In the genomic region with DNA sequence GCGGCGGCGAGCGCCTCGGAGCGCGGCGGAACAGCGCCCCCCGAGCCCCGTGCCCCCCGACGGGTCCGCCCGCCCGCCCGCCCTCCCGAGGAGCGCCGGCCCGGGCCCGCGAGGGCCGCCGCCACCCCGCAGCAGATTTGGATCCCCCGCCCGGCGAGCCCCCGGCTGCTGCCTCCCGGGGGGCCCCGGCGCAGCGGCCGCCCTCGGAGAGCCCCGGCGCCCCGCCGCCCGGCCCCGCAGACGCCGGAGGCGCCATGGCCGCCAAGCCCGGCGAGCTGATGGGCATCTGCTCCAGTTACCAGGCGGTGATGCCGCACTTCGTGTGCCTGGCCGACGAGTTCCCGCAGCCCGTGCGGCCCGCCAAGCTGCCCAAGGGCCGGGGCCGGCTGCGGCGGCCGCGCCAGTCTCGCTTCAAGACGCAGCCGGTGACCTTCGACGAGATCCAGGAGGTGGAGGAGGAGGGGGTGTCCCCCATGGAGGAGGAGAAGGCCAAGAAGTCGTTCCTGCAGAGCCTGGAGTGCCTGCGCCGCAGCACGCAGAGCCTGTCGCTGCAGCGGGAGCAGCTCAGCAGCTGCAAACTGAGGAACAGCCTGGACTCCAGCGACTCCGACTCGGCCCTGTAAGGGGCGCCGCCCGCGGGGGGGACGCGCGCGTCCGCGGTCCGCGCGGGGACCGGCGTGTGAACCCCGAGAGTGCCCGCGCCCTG, we compare ENCODE assay signal across 8 cellular contexts. TPM values are rescaled to one million over a fixed set of nuclear protein-coding genes. Genes with fewer than 3 reads are reported as not detected.
DNase-seq lines count a peak whose midpoint lies in the region; ATAC-seq, FAIRE-seq and TF ChIP-seq lines count a peak whose summit lies in the region.

No MANE protein-coding gene starts in this region.

- H3K27ac ChIP-seq in ACC112 (ENCODE audit: low read depth, low read length) (no peak overlapping the region), endothelial cell of umbilical vein (ENCODE audit: insufficient read depth, low read depth, low read length) (no peak overlapping the region), muscle layer of colon (ENCODE audit: low read depth, low read length) (peak overlapping the region; percentile 73)

- TF ChIP-seq CTCF in endothelial cell of umbilical vein (IDR thresholded peaks at IDR 0.05; ENCODE audit: extremely low read depth in 1 of 2, insufficient read depth in 1 of 2, low read depth in 1 of 2, low read length in 2 of 2): no peak

- POLR2A ChIA-PET in endothelial cell of umbilical vein (lab: Charles Lee): interaction anchor here (0.7 to 2.0 kb wide), 7 partner anchors 9 to 53 kb away, joined by 3 to 8 read pairs (median 4); no protein-coding TSS in a partner anchor

- no peaks in the 10 kb centered on the region for H3K36me3 ChIP-seq in ACC112 (ENCODE audit: insufficient read depth, low read length)
- no peaks in the 10 kb centered on the region for H3K36me3 ChIP-seq in endothelial cell of umbilical vein (ENCODE audit: control insufficient read depth in 2 of 2, extremely low read depth in 1 of 2, insufficient read depth in 2 of 2, low read length in 2 of 2)
- H3K36me3 ChIP-seq in muscle layer of colon (ENCODE audit: insufficient read depth, low read length): no peaks in the 10 kb centered on the region

- dilution Hi-C loops in endothelial cell of umbilical vein (cut with MboI; ENCODE audit: extremely low pct_ligation_motif_present, low sequenced_read_pairs): no loop called here

- ATAC-seq in GM18868 (IDR thresholded peaks at IDR 0.05; ENCODE audit: unreplicated experiment): peak; percentile 26

- intact Hi-C loops in endothelial cell of umbilical vein (cut with micrococcal nuclease): loop anchor here (2.0 kb wide), 1 partner anchor 20 kb away; no protein-coding TSS in a partner anchor

- peak overlapping the region; percentile 36 for H2AFZ ChIP-seq in ACC112 (ENCODE audit: low read length, unreplicated experiment)
- H2AFZ ChIP-seq in endothelial cell of umbilical vein (ENCODE audit: low read depth, low read length): peak overlapping the region; percentile 64

- no TSS peak for BruUV-seq in endothelial cell of umbilical vein (replicated peaks; lab: Mats Ljungman, UMichigan)

- H3K4me3 ChIP-seq in ACC112 (ENCODE audit: low read depth, low read length) (peak overlapping the region; percentile 81), endothelial cell of umbilical vein (replicated peaks in 1 of 3; ENCODE audit: insufficient read depth in 1 of 3, low read depth in 1 of 3, low read length in 3 of 3) (peak overlapping the region; percentile 54 to 66 (median 61)), muscle layer of colon (ENCODE audit: low read depth in 1 of 2, low read length in 2 of 2) (peak overlapping the region; percentile 61 to 68)

- peaks cover 51% of the 10 kb centered on the region for H3K27me3 ChIP-seq in ACC112 (ENCODE audit: insufficient read depth, low read length)
- peaks cover 11 to 24% of the 10 kb centered on the region in 2 experiments for H3K27me3 ChIP-seq in endothelial cell of umbilical vein (ENCODE audit: control insufficient read depth in 2 of 2, insufficient read depth in 2 of 2, low read length in 2 of 2)
- H3K27me3 ChIP-seq in muscle layer of colon (ENCODE audit: control insufficient read depth in 1 of 2, insufficient read depth in 2 of 2, low read length in 2 of 2): peaks cover 18 to 25% of the 10 kb centered on the region in 2 donors

- TF ChIP-seq POLR2A in endothelial cell of umbilical vein (IDR thresholded peaks at IDR 0.05; ENCODE audit: low read depth, low read length): no peak

- H3K9me3 ChIP-seq in endothelial cell of umbilical vein (replicated peaks; ENCODE audit: control insufficient read depth, insufficient read depth, low read length) (no peaks in the 10 kb centered on the region), muscle layer of colon (ENCODE audit: low read length) (no peaks in the 10 kb centered on the region)

- peaks cover 5% of the 10 kb centered on the region for H3K4me1 ChIP-seq in ACC112 (ENCODE audit: control insufficient read depth, insufficient read depth, low read length, unreplicated experiment)
- H3K4me1 ChIP-seq in endothelial cell of umbilical vein (ENCODE audit: control insufficient read depth, extremely low read depth, insufficient read depth, low read length): peaks cover 13% of the 10 kb centered on the region
- peaks cover 9% of the 10 kb centered on the region for H3K4me1 ChIP-seq in muscle layer of colon (ENCODE audit: insufficient read depth, low read length)

- CTCF ChIA-PET in endothelial cell of umbilical vein (lab: Charles Lee): interaction anchor here (0.7 to 15.5 kb wide), 11 partner anchors 8 to 152 kb away, joined by 3 to 352 read pairs (median 12); a partner anchor contains a TSS

- H3K9ac ChIP-seq in endothelial cell of umbilical vein (replicated peaks; ENCODE audit: extremely low read depth, insufficient read depth, low read length) (peak overlapping the region; percentile 18), muscle layer of colon (ENCODE audit: low read length) (no peak overlapping the region)

- no peaks in the 10 kb centered on the region for H3K79me2 ChIP-seq in ACC112 (ENCODE audit: control insufficient read depth, insufficient read depth, low read length, unreplicated experiment)
- H3K79me2 ChIP-seq in endothelial cell of umbilical vein (ENCODE audit: control insufficient read depth, insufficient read depth, low read length): no peaks in the 10 kb centered on the region

- peak; percentile 72 for FAIRE-seq in endothelial cell of umbilical vein (lab: Jason Lieb, UNC)

- no peaks in the 10 kb centered on the region for H3K9me1 ChIP-seq in endothelial cell of umbilical vein (replicated peaks; ENCODE audit: control insufficient read depth, extremely low read depth, insufficient read depth, low read length)

- DNase-seq in SW480 (ENCODE audit: low spot score) (peak; percentile 48), endothelial cell of umbilical vein (ENCODE audit: low read depth, low spot score) (peak; percentile 59), NCI-H128 (lab: John Stamatoyannopoulos, UW; ENCODE audit: unreplicated experiment) (no peak), OCI-M2 (lab: John Stamatoyannopoulos, UW; ENCODE audit: unreplicated experiment) (no peak)
- DNase-seq in activated CD4-positive, CD25-positive, alpha-beta regulatory T cell treated with anti-CD3 and anti-CD28 coated beads, Interleukin-2, amount 50 U/mL, for 72 hours: no peak

- peak overlapping the region; percentile 86 for H3K4me2 ChIP-seq in endothelial cell of umbilical vein (ENCODE audit: insufficient read depth, low read length)

- H4K20me1 ChIP-seq in endothelial cell of umbilical vein (replicated peaks; ENCODE audit: control insufficient read depth, extremely low read depth, insufficient read depth, low read length): no peaks in the 10 kb centered on the region

TF ChIP-seq in endothelial cell of umbilical vein, 7 proteins besides CTCF, POLR2A, EP300 and RAD21:
- TF ChIP-seq, protein P1, sequence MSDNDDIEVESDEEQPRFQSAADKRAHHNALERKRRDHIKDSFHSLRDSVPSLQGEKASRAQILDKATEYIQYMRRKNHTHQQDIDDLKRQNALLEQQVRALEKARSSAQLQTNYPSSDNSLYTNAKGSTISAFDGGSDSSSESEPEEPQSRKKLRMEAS (IDR thresholded peaks at IDR 0.05; ENCODE audit: insufficient read depth, insufficient read length): no peak
- peak; percentile 14 for TF ChIP-seq POLR2AphosphoS5 (IDR thresholded peaks at IDR 0.05; ENCODE audit: insufficient read depth, low read depth, low read length)
TF ChIP-seq in endothelial cell of umbilical vein: peak in this region for 1.

RNA-seq across cellular contexts. Expression of a gene that starts 0.4 kb away (rescaled TPM):
- total RNA-seq in endothelial cell of umbilical vein: 2.4 and 3.8 TPM in 2 replicates
- 7.5 and 8.8 TPM in 2 replicates for polyA plus RNA-seq in endothelial cell of umbilical vein
- 4.8 and 8.3 TPM in 2 replicates for polyA plus RNA-seq in endothelial cell of umbilical vein (2011; cell fraction: cytosol; rRNA removed)
- polyA plus RNA-seq in endothelial cell of umbilical vein (2011; cell fraction: nucleus; rRNA removed): 5.8 and 6.9 TPM in 2 replicates
- polyA plus RNA-seq in endothelial cell of umbilical vein (2012): 7.9 and 12.5 TPM in 2 replicates
- polyA minus RNA-seq in endothelial cell of umbilical vein: 0.70 and 1.3 TPM in 2 replicates
- polyA minus RNA-seq in endothelial cell of umbilical vein (2011; cell fraction: cytosol; rRNA and poly(A)+ RNA removed): not detected
- 1.9 and 4.9 TPM in 2 replicates for polyA minus RNA-seq in endothelial cell of umbilical vein (2011; cell fraction: nucleus; rRNA and poly(A)+ RNA removed)

Comparison
In these comparisons a context has a peak if more than half of its experiments do, and no peak if none do; other contexts are left out.
1. DNase-seq: peak in SW480 (single experiment) and endothelial cell of umbilical vein (single experiment); none in activated CD4-positive, CD25-positive, alpha-beta regulatory T cell treated with anti-CD3 and anti-CD28 coated beads, Interleukin-2, amount 50 U/mL, for 72 hours (single experiment), NCI-H128 (single experiment) and OCI-M2 (single experiment).
2. Peak in every context shown above with its lines, with median percentiles within 50 percentile points of each other: H3K4me3 ChIP-seq.